ENCODE assay signal across 13 cellular contexts in genomic region chr16:27344707-27345106, GRCh38. TPM values are rescaled to one million over a fixed set of nuclear protein-coding genes. Genes with fewer than 3 reads are reported as not detected.
A peak's percentile ranks its signal among the peaks of the same experiment; 100 is the strongest.
DNase-seq lines count a peak whose midpoint lies in the region; ATAC-seq, FAIRE-seq and TF ChIP-seq lines count a peak whose summit lies in the region.
"Had no signal": no experiment of that assay in that cellular context is flagged by ENCODE, and none has a peak within 500 bp of the region (broad histone marks: within the 10 kb centered on the region; RNA-seq: fewer than 3 reads in every experiment).

No MANE protein-coding gene starts in this region.

- peak; percentile 3 to 47 for DNase-seq in SHP77 (lab: John Stamatoyannopoulos, UW)
- DNase-seq in SHP77 treated with DMSO at 0.1 percent for 48 hours (lab: John Stamatoyannopoulos, UW): no peak
- DNase-seq in SW480 (ENCODE audit: low spot score): peak; percentile 26
- no peak for DNase-seq in HepG2 (ENCODE audit: low spot score)
- no peak for DNase-seq in sciatic nerve (ENCODE audit: low spot score)
- no peak for DNase-seq in dermis blood vessel endothelial cell
- DNase-seq in NCI-H2171 (lab: John Stamatoyannopoulos, UW): no peak
- DNase-seq: C1 segment of cervical spinal cord, KBM-7, NCI-H1436 treated with DMSO at 0.1 percent for 48 hours, NCI-H2081, NCI-H524 had no signal

- no peak for TF ChIP-seq EP300 in HepG2 (IDR thresholded peaks at IDR 0.05; ENCODE audit: low read depth in 2 of 2, low read length in 2 of 2)
- TF ChIP-seq EP300 in HepG2 (CRISPR knock-in tag; IDR thresholded peaks at IDR 0.05; ENCODE audit: borderline replicate concordance): no peak

- H3K4me3 ChIP-seq in HepG2 (replicated peaks in 1 of 3; ENCODE audit: insufficient read depth in 1 of 3, low read depth in 2 of 3, low read length in 3 of 3): no peak overlapping the region

- CTCF ChIA-PET in HepG2 (lab: Yijun Ruan, JAX; ENCODE audit: low intra/inter-chr PET ratio, low total read pairs): no interaction called here

- no peaks in the 10 kb centered on the region for H3K4me1 ChIP-seq in HepG2 (ENCODE audit: insufficient read depth, low read length)

- no peak for FAIRE-seq in HepG2 (lab: Jason Lieb, UNC)

- H3K4me2 ChIP-seq in HepG2 (ENCODE audit: low read depth, low read length): no peak overlapping the region

- H3K27me3 ChIP-seq in HepG2 (ENCODE audit: control insufficient read depth in 1 of 2, insufficient read depth in 2 of 2, low read length in 2 of 2): no peaks in the 10 kb centered on the region

- no peak for TF ChIP-seq RAD21 in HepG2 (CRISPR knock-in tag; IDR thresholded peaks at IDR 0.05)

- intact Hi-C loops in HepG2 (cut with micrococcal nuclease; ENCODE audit: unreplicated experiment): no loop called here
- intact Hi-C loops in sciatic nerve (cut with DNase I): no loop called here

- in situ Hi-C loops in HepG2 (cut with HindIII; ENCODE audit: extremely low pct_ligation_motif_present, low pct_unique_long_range_greater_than_20kb): no loop called here

- H3K9me3 ChIP-seq in HepG2 (ENCODE audit: low read length): no peaks in the 10 kb centered on the region

- H3K79me2 ChIP-seq in HepG2 (ENCODE audit: insufficient read depth, low read length): no peaks in the 10 kb centered on the region

- no peak overlapping the region for H3K9ac ChIP-seq in HepG2 (ENCODE audit: insufficient read depth, low read depth, low read length)

- H4K20me1 ChIP-seq in HepG2 (ENCODE audit: insufficient read depth, low read length): no peaks in the 10 kb centered on the region

- no peak overlapping the region for H3K27ac ChIP-seq in HepG2 (ENCODE audit: extremely low read length, insufficient read depth, low read length)

- TF ChIP-seq POLR2A in HepG2 (IDR thresholded peaks at IDR 0.05; ENCODE audit: insufficient read depth in 1 of 2, low read depth in 2 of 2, low read length in 2 of 2): no peak

- no peak for TF ChIP-seq CTCF in HepG2 (CRISPR knock-in tag; IDR thresholded peaks at IDR 0.05)

- H3K36me3 ChIP-seq in HepG2 (replicated peaks in 1 of 2; ENCODE audit: control insufficient read depth in 1 of 2, insufficient read depth in 2 of 2, low read length in 2 of 2): peaks cover 28 to 66% of the 10 kb centered on the region in 2 experiments; a peak in 4 of 5 replicates

- POLR2A ChIA-PET in HepG2 (lab: Yijun Ruan, JAX): no interaction called here

- no TSS peak for BruUV-seq in HepG2 (replicated peaks; lab: Mats Ljungman, UMichigan)

- 98% methylated on average over 14 of the region's 15 CpGs for WGBS in HepG2 (ENCODE audit: low lambda C conversion rate)

- H2AFZ ChIP-seq in HepG2 (ENCODE audit: low read length): no peak overlapping the region

- ATAC-seq in HepG2 (no peak), sciatic nerve (peak; percentile 13), HG03378 (IDR thresholded peaks at IDR 0.05; ENCODE audit: unreplicated experiment) (no peak)

TF ChIP-seq in HepG2, 621 proteins besides CTCF, POLR2A, EP300 and RAD21:
- no peak for TF ChIP-seq THAP8 (CRISPR knock-in tag; IDR thresholded peaks at IDR 0.05; ENCODE audit: borderline replicate concordance)
- TF ChIP-seq AGO2 (optimal IDR thresholded peaks at IDR 0.05; ENCODE audit: low read depth, low read length): peak; percentile 37

RNA-seq across cellular contexts. Expression of gene IL4R, which starts 30.9 kb away (rescaled TPM):
- total RNA-seq in HepG2 (2016; rRNA removed; fragmentation: Illumina TruSeq; extraction: Trizol) (7.6 and 15.9 TPM in 2 replicates), sciatic nerve (62.8 TPM), dermis blood vessel endothelial cell (23.9 and 42.9 TPM in 2 replicates)
- total RNA-seq in HepG2 (2016; cell fraction: cytosol; rRNA removed; fragmentation: Illumina TruSeq; extraction: Trizol; ENCODE audit: low read depth): 8.0 and 9.2 TPM in 2 replicates
- total RNA-seq in HepG2 (2016; cell fraction: insoluble cytoplasmic fraction; rRNA removed; fragmentation: Illumina TruSeq; extraction: Trizol): 6.9 and 15.8 TPM in 2 replicates
- total RNA-seq in HepG2 (2016; cell fraction: membrane; rRNA removed; fragmentation: Illumina TruSeq; extraction: Trizol): 9.4 and 9.6 TPM in 2 replicates
- total RNA-seq in HepG2 (2016; cell fraction: nucleus; rRNA removed; fragmentation: Illumina TruSeq; extraction: Trizol): 16.4 and 21.4 TPM in 2 replicates
- polyA plus RNA-seq in HepG2 (2011; rRNA removed): 49.6 and 60.7 TPM in 2 replicates
- 30.7 and 32.4 TPM in 2 replicates for polyA plus RNA-seq in HepG2 (2011; cell fraction: cytosol; rRNA removed)
- 61.1 and 65.1 TPM in 2 replicates for polyA plus RNA-seq in HepG2 (2011; cell fraction: nucleus; rRNA removed)
- 13.9 and 22.1 TPM in 2 replicates for polyA plus RNA-seq in HepG2 (2012)
- polyA plus RNA-seq in HepG2 (2016; cell fraction: cytosol; fragmentation: Illumina TruSeq; extraction: Trizol; ENCODE audit: low read depth): 1.4 and 1.8 TPM in 2 replicates
- polyA plus RNA-seq in HepG2 (2016; cell fraction: insoluble cytoplasmic fraction; fragmentation: Illumina TruSeq; extraction: Trizol; ENCODE audit: low read depth): 6.0 and 8.1 TPM in 2 replicates
- polyA plus RNA-seq in HepG2 (2016; cell fraction: membrane; fragmentation: Illumina TruSeq; extraction: Trizol; ENCODE audit: low read depth): 3.4 and 3.5 TPM in 2 replicates
- polyA plus RNA-seq in HepG2 (2016; cell fraction: nucleus; fragmentation: Illumina TruSeq; extraction: Trizol; ENCODE audit: insufficient read depth, low read depth): 38.0 and 39.0 TPM in 2 replicates
- 54.4 and 98.2 TPM in 2 replicates for polyA minus RNA-seq in HepG2 (2011; rRNA and poly(A)+ RNA removed; ENCODE audit: low replicate concordance)
- polyA minus RNA-seq in HepG2 (2011; cell fraction: cytosol; rRNA and poly(A)+ RNA removed): 19.2 and 23.0 TPM in 2 replicates
- 30.3 and 37.8 TPM in 2 replicates for polyA minus RNA-seq in HepG2 (2011; cell fraction: nucleus; rRNA and poly(A)+ RNA removed)

RNA-seq across cellular contexts. Expression of gene IL21R, which starts 57.3 kb away (rescaled TPM):
- 0.17 and 0.64 TPM in 2 replicates for total RNA-seq in HepG2 (2016; rRNA removed; fragmentation: Illumina TruSeq; extraction: Trizol)
- not detected in 2 replicates for total RNA-seq in HepG2 (2016; cell fraction: cytosol; rRNA removed; fragmentation: Illumina TruSeq; extraction: Trizol; ENCODE audit: low read depth)
- 0.22 and 0.43 TPM in 2 replicates for total RNA-seq in HepG2 (2016; cell fraction: insoluble cytoplasmic fraction; rRNA removed; fragmentation: Illumina TruSeq; extraction: Trizol)
- 0.22 and 0.45 TPM in 2 replicates for total RNA-seq in HepG2 (2016; cell fraction: membrane; rRNA removed; fragmentation: Illumina TruSeq; extraction: Trizol)
- 0.28 and 0.40 TPM in 2 replicates for total RNA-seq in HepG2 (2016; cell fraction: nucleus; rRNA removed; fragmentation: Illumina TruSeq; extraction: Trizol)
- polyA plus RNA-seq in HepG2 (2011; rRNA removed): 0.49 and 1.6 TPM in 2 replicates
- 0.62 and 1.4 TPM in 2 replicates for polyA plus RNA-seq in HepG2 (2011; cell fraction: cytosol; rRNA removed)
- 0.34 and 1.6 TPM in 2 replicates for polyA plus RNA-seq in HepG2 (2011; cell fraction: nucleus; rRNA removed)
- polyA plus RNA-seq in HepG2 (2012): 1.1 and 2.8 TPM in 2 replicates
- 0.07 and 0.09 TPM in 2 replicates for polyA plus RNA-seq in HepG2 (2016; cell fraction: cytosol; fragmentation: Illumina TruSeq; extraction: Trizol; ENCODE audit: low read depth)
- 0.14 and 0.21 TPM in 2 replicates for polyA plus RNA-seq in HepG2 (2016; cell fraction: insoluble cytoplasmic fraction; fragmentation: Illumina TruSeq; extraction: Trizol; ENCODE audit: low read depth)
- polyA plus RNA-seq in HepG2 (2016; cell fraction: membrane; fragmentation: Illumina TruSeq; extraction: Trizol; ENCODE audit: low read depth): 0.06 and 0.12 TPM in 2 replicates
- polyA plus RNA-seq in HepG2 (2016; cell fraction: nucleus; fragmentation: Illumina TruSeq; extraction: Trizol; ENCODE audit: insufficient read depth, low read depth): 0.35 and 0.56 TPM in 2 replicates
- polyA minus RNA-seq in HepG2 (2011; rRNA and poly(A)+ RNA removed; ENCODE audit: low replicate concordance): 0.56 and 3.1 TPM in 2 replicates
- polyA minus RNA-seq in HepG2 (2011; cell fraction: cytosol; rRNA and poly(A)+ RNA removed): 0.88 and 1.1 TPM in 2 replicates
- polyA minus RNA-seq in HepG2 (2011; cell fraction: nucleus; rRNA and poly(A)+ RNA removed): 0.26 and 0.87 TPM in 2 replicates
- total RNA-seq in sciatic nerve: 1.7 TPM
- total RNA-seq in dermis blood vessel endothelial cell: under 0.01 and 0.14 TPM in 2 replicates

Comparison
In these comparisons a context has a peak if more than half of its experiments do, and no peak if none do; other contexts are left out.
1. DNase-seq: peak in SHP77 (2 of 2) and SW480 (single experiment); none in SHP77 treated with DMSO at 0.1 percent for 48 hours (single experiment), HepG2 (single experiment), sciatic nerve (single experiment), dermis blood vessel endothelial cell (single experiment) and NCI-H2171 (single experiment).